ENCODE assay signal across 28 cellular contexts in the genomic region with DNA sequence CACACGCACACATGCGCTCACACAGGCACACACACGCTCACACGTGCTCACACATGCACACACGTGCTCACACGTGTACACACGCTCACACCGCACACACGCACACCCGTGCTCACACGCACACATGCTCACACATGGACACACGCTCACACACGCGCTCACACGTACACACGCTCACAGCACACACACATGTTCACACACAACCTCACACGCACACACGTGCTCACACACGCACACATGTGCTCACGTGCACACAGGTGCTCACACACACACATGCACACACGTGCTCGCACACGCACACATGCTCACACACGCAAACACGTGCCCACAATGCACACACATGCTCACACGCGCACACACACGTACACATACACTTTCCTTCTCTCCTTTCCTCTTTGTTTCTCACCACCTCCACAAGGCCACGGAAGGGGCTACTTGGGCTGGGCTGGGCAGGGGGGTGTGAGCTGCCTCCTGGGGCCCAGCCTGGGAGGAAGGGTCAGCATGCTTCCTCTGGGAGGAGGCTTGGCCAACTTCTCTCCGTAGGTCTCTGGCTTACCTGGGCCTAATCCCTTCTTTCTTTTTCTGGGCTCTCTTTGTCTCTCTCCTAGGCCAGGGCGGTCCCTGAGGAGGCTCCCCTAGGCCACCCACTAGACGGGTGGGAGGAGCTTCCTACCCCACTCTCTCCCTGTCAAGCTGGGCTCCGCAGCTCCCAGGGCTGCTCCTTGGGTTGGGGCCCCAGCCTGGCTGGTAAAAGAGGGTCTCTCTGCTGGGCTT. TPM values are rescaled to one million over a fixed set of nuclear protein-coding genes. Genes with fewer than 3 reads are reported as not detected.
DNase-seq lines count a peak whose midpoint lies in the region; ATAC-seq, FAIRE-seq and TF ChIP-seq lines count a peak whose summit lies in the region.
"Had no signal": no experiment of that assay in that cellular context is flagged by ENCODE, and none has a peak within 500 bp of the region (broad histone marks: within the 10 kb centered on the region; RNA-seq: fewer than 3 reads in every experiment).

No MANE protein-coding gene starts in this region.

- H3K36me3 ChIP-seq in GM12878 (ENCODE audit: control insufficient read depth in 2 of 2, insufficient read depth in 2 of 2, low read length in 1 of 2): peaks cover 2 to 5% of the 10 kb centered on the region in 2 experiments; a peak in 3 of 4 replicates
- no peaks in the 10 kb centered on the region for H3K36me3 ChIP-seq in iPS-20b (ENCODE audit: insufficient read depth, low read depth, low read length)
- H3K36me3 ChIP-seq in stomach smooth muscle (ENCODE audit: control insufficient read depth in 2 of 2, insufficient read depth in 2 of 2, low read length in 2 of 2): no peaks in the 10 kb centered on the region
- no peaks in the 10 kb centered on the region for H3K36me3 ChIP-seq in ovary
- H3K36me3 ChIP-seq: thoracic aorta, WERI-Rb-1 had no signal

- in situ Hi-C loops in GM12878 (cut with MboI): no loop called here

- peak overlapping the region; percentile 23 for H3K27ac Mint-ChIP-seq in activated naive CD8-positive, alpha-beta T cell treated with anti-CD3 and anti-CD28 coated beads, Interleukin-2, amount 10 ng/mL, durations not matched to agents 7 days and 5 days
- no peak overlapping the region for H3K27ac Mint-ChIP-seq in activated naive CD8-positive, alpha-beta T cell treated with anti-CD3 and anti-CD28 coated beads, Interleukin-2, amount 50 U/mL, for 24 hours
- H3K27ac Mint-ChIP-seq: activated CD4-positive, alpha-beta memory T cell treated with anti-CD3 and anti-CD28 coated beads, Interleukin-2, amount 10 ng/mL, durations not matched to agents 7 days and 5 days; progenitor cell of endocrine pancreas; T-helper 1 cell treated with Interleukin-12 subunit alpha and Interleukin-12 subunit beta and Interleukin-4 antibody, amounts not matched to agents 30 μg/mL and 1 μg/mL, for 36 hours had no signal

- intact Hi-C loops in GM12878 (cut with micrococcal nuclease; ENCODE audit: unreplicated experiment) (no loop called here), ovary (cut with DNase I) (no loop called here)

- H2AFZ ChIP-seq in GM12878 (ENCODE audit: control insufficient read depth, low read depth, low read length): no peak overlapping the region

- TF ChIP-seq RAD21 in GM12878 (IDR thresholded peaks at IDR 0.05; ENCODE audit: insufficient read depth, low read depth, low read length): no peak

- TF ChIP-seq CTCF in GM12878 (IDR thresholded peaks at IDR 0.05 in 2 of 3, conservative IDR thresholded peaks at IDR 0.05 in 1 of 3; ENCODE audit: control insufficient read depth in 2 of 3, extremely low read depth in 1 of 3, insufficient read depth in 1 of 3, low read depth in 3 of 3, low read length in 3 of 3) (no peak), ovary (IDR thresholded peaks at IDR 0.05) (no peak)

- no peak for DNase-seq in activated naive CD8-positive, alpha-beta T cell treated with anti-CD3 and anti-CD28 coated beads, Interleukin-2, amount 10 ng/mL, durations not matched to agents 7 days and 5 days
- no peak for DNase-seq in activated naive CD8-positive, alpha-beta T cell treated with anti-CD3 and anti-CD28 coated beads, Interleukin-2, amount 50 U/mL, for 24 hours
- DNase-seq in GM12878 (ENCODE audit: low read depth, low spot score) (no peak), ovary (no peak), amygdala (lab: John Stamatoyannopoulos, UW) (no peak)
- DNase-seq: activated CD4-positive, alpha-beta memory T cell treated with anti-CD3 and anti-CD28 coated beads, Interleukin-2, amount 10 ng/mL, durations not matched to agents 7 days and 5 days; activated naive CD4-positive, alpha-beta T cell treated with anti-CD3 and anti-CD28 coated beads, Interleukin-2, amount 50 U/mL, for 16 hours; activated T-cell treated with anti-CD3 and anti-CD28 coated beads, Interleukin-2, amount 50 U/mL, for 4 hours; C1 segment of cervical spinal cord; dermis blood vessel endothelial cell; gastrocnemius medialis; naive thymus-derived CD4-positive, alpha-beta T cell; NCI-H1092 treated with DMSO at 0.1 percent for 48 hours; NCI-H524 treated with DMSO at 0.1 percent for 48 hours; stimulated activated CD8-positive, alpha-beta memory T cell treated with anti-CD3 and anti-CD28 coated beads, Interleukin-4, amount 100 ng/mL, for 48 hours; WERI-Rb-1 had no signal

- RAD21 ChIA-PET in GM12878 (lab: Charles Lee; ENCODE audit: unreplicated experiment): no interaction called here

- TF ChIP-seq POLR2A in GM12878 (IDR thresholded peaks at IDR 0.05; ENCODE audit: low read depth, low read length): peak; percentile 75
- TF ChIP-seq POLR2A in ovary (IDR thresholded peaks at IDR 0.05): no peak

- TF ChIP-seq EP300 in GM12878 (IDR thresholded peaks at IDR 0.05; ENCODE audit: borderline replicate concordance in 1 of 2, control insufficient read depth in 1 of 2, low read depth in 2 of 2, low read length in 2 of 2): no peak
- TF ChIP-seq EP300 in ovary (IDR thresholded peaks at IDR 0.05): no peak

- H3K4me3 ChIP-seq in GM12878: no peak overlapping the region
- H3K4me3 ChIP-seq in iPS-20b (ENCODE audit: low read length): 0 out of 2 replicates have a peak overlapping the region, but pooled peaks have one; percentile 24
- peak overlapping the region in 1 of 2 donors; percentile 1 for H3K4me3 ChIP-seq in stomach smooth muscle (ENCODE audit: low read length in 2 of 2)
- H3K4me3 ChIP-seq in ovary: no peak overlapping the region
- H3K4me3 ChIP-seq: body of pancreas, gastrocnemius medialis, lung, smooth muscle cell, thoracic aorta had no signal

- no peak overlapping the region for H3K4me2 ChIP-seq in GM12878 (ENCODE audit: control insufficient read depth, insufficient read depth)
- H3K4me2 ChIP-seq: KMS-11, smooth muscle cell had no signal

- H3K27ac ChIP-seq in GM12878 (ENCODE audit: control insufficient read depth, insufficient read depth) (no peak overlapping the region), iPS-20b (ENCODE audit: low read length) (peak overlapping the region; percentile 80), stomach smooth muscle (ENCODE audit: low read length) (peak overlapping the region; percentile 88), ovary (no peak overlapping the region)
- H3K27ac ChIP-seq: body of pancreas, gastrocnemius medialis, KMS-11, thoracic aorta, WERI-Rb-1 had no signal

- no peak overlapping the region for H3K9ac ChIP-seq in GM12878 (ENCODE audit: control insufficient read depth, insufficient read depth, low read length)
- peak overlapping the region; percentile 67; the same call in 1 of the 2 replicates for H3K9ac ChIP-seq in iPS-20b (ENCODE audit: low read depth, low read length)
- no peak overlapping the region for H3K9ac ChIP-seq in stomach smooth muscle (ENCODE audit: low read length in 2 of 2)
- H3K9ac ChIP-seq: KMS-11 had no signal

- SMC1A ChIA-PET in GM12878 (lab: Charles Lee; ENCODE audit: uncharacterized antibody, unreplicated experiment): no interaction called here

- H3K9me3 ChIP-seq in GM12878 (replicated peaks; ENCODE audit: control insufficient read depth, insufficient read depth, low read length): no peaks in the 10 kb centered on the region
- no peaks in the 10 kb centered on the region for H3K9me3 ChIP-seq in iPS-20b (ENCODE audit: insufficient read depth, low read depth, low read length)
- H3K9me3 ChIP-seq in stomach smooth muscle (ENCODE audit: control insufficient read depth in 2 of 2, low read length in 2 of 2): no peaks in the 10 kb centered on the region
- H3K9me3 ChIP-seq in ovary: no peaks in the 10 kb centered on the region
- H3K9me3 ChIP-seq: body of pancreas, gastrocnemius medialis, thoracic aorta had no signal

- no peak for ATAC-seq in activated naive CD8-positive, alpha-beta T cell treated with anti-CD3 and anti-CD28 coated beads, Interleukin-2, amount 10 ng/mL, durations not matched to agents 7 days and 5 days (ENCODE audit: low read depth)
- no peak for ATAC-seq in activated naive CD8-positive, alpha-beta T cell treated with anti-CD3 and anti-CD28 coated beads, Interleukin-2, amount 50 U/mL, for 24 hours
- no peak for ATAC-seq in GM12878
- no peak for ATAC-seq in HG03045 (IDR thresholded peaks at IDR 0.05; ENCODE audit: unreplicated experiment)
- ATAC-seq: activated T-cell treated with anti-CD3 and anti-CD28 coated beads, Interleukin-2, amount 50 U/mL, for 4 hours; body of pancreas; naive thymus-derived CD4-positive, alpha-beta T cell had no signal

- peaks cover 11% of the 10 kb centered on the region for H3K36me3 Mint-ChIP-seq in activated naive CD8-positive, alpha-beta T cell treated with anti-CD3 and anti-CD28 coated beads, Interleukin-2, amount 10 ng/mL, durations not matched to agents 7 days and 5 days
- peaks cover 6% of the 10 kb centered on the region for H3K36me3 Mint-ChIP-seq in activated naive CD8-positive, alpha-beta T cell treated with anti-CD3 and anti-CD28 coated beads, Interleukin-2, amount 50 U/mL, for 24 hours (ENCODE audit: low read depth)

- no peaks in the 10 kb centered on the region for H3K27me3 ChIP-seq in GM12878 (replicated peaks in 1 of 2; ENCODE audit: control insufficient read depth in 2 of 2, insufficient read depth in 2 of 2, low read length in 1 of 2)
- H3K27me3 ChIP-seq in iPS-20b (ENCODE audit: insufficient read depth, low read length): 0 out of 2 replicates have a peak, but pooled peaks cover 8% of the 10 kb centered on the region
- H3K27me3 ChIP-seq in stomach smooth muscle (ENCODE audit: control insufficient read depth in 1 of 2, insufficient read depth in 2 of 2, low read length in 2 of 2): no peaks in the 10 kb centered on the region
- no peaks in the 10 kb centered on the region for H3K27me3 ChIP-seq in ovary
- H3K27me3 ChIP-seq: body of pancreas, gastrocnemius medialis had no signal

- CTCF ChIA-PET in GM12878 (lab: Yijun Ruan, JAX): no interaction called here

- 96% methylated on average over 31 of the region's 33 CpGs for WGBS in GM12878 (ENCODE audit: insufficient coverage, insufficient replicate concordance, low lambda C conversion rate, missing lambda C conversion rate)
- 84 to 92% (median 87%) methylated on average over 33 of the region's 33 CpGs for WGBS in ovary, 3 donors

- POLR2A ChIA-PET in activated naive CD8-positive, alpha-beta T cell treated with anti-CD3 and anti-CD28 coated beads, Interleukin-2, amount 10 ng/mL, durations not matched to agents 7 days and 5 days (lab: Charles Lee): no interaction called here
- POLR2A ChIA-PET in GM12878 (lab: Charles Lee): no interaction called here

- H3K9me3 Mint-ChIP-seq in activated naive CD8-positive, alpha-beta T cell treated with anti-CD3 and anti-CD28 coated beads, Interleukin-2, amount 10 ng/mL, durations not matched to agents 7 days and 5 days: peaks cover 2% of the 10 kb centered on the region
- no peaks in the 10 kb centered on the region for H3K9me3 Mint-ChIP-seq in activated naive CD8-positive, alpha-beta T cell treated with anti-CD3 and anti-CD28 coated beads, Interleukin-2, amount 50 U/mL, for 24 hours
- H3K9me3 Mint-ChIP-seq: activated T-cell treated with anti-CD3 and anti-CD28 coated beads, Interleukin-2, amount 50 U/mL, for 4 hours; T-helper 1 cell treated with Interleukin-12 subunit alpha and Interleukin-12 subunit beta and Interleukin-4 antibody, amounts not matched to agents 30 μg/mL and 1 μg/mL, for 36 hours had no signal

- no peak overlapping the region for H3K4me3 Mint-ChIP-seq in activated naive CD8-positive, alpha-beta T cell treated with anti-CD3 and anti-CD28 coated beads, Interleukin-2, amount 10 ng/mL, durations not matched to agents 7 days and 5 days
- no peak overlapping the region for H3K4me3 Mint-ChIP-seq in activated naive CD8-positive, alpha-beta T cell treated with anti-CD3 and anti-CD28 coated beads, Interleukin-2, amount 50 U/mL, for 24 hours
- H3K4me3 Mint-ChIP-seq: activated CD4-positive, alpha-beta memory T cell treated with anti-CD3 and anti-CD28 coated beads, Interleukin-2, amount 10 ng/mL, durations not matched to agents 7 days and 5 days; activated T-cell treated with anti-CD3 and anti-CD28 coated beads, Interleukin-2, amount 50 U/mL, for 4 hours; naive thymus-derived CD4-positive, alpha-beta T cell; T-helper 1 cell treated with Interleukin-12 subunit alpha and Interleukin-12 subunit beta and Interleukin-4 antibody, amounts not matched to agents 30 μg/mL and 1 μg/mL, for 36 hours had no signal

- no peaks in the 10 kb centered on the region for H3K27me3 Mint-ChIP-seq in activated naive CD8-positive, alpha-beta T cell treated with anti-CD3 and anti-CD28 coated beads, Interleukin-2, amount 10 ng/mL, durations not matched to agents 7 days and 5 days
- no peaks in the 10 kb centered on the region for H3K27me3 Mint-ChIP-seq in activated naive CD8-positive, alpha-beta T cell treated with anti-CD3 and anti-CD28 coated beads, Interleukin-2, amount 50 U/mL, for 24 hours
- H3K27me3 Mint-ChIP-seq: activated CD4-positive, alpha-beta memory T cell treated with anti-CD3 and anti-CD28 coated beads, Interleukin-2, amount 10 ng/mL, durations not matched to agents 7 days and 5 days had no signal

- no peaks in the 10 kb centered on the region for H3K4me1 ChIP-seq in GM12878 (ENCODE audit: control insufficient read depth, insufficient read depth, low read length)
- peaks cover 32% of the 10 kb centered on the region for H3K4me1 ChIP-seq in iPS-20b (ENCODE audit: insufficient read depth, low read length)
- peaks cover 65% of the 10 kb centered on the region for H3K4me1 ChIP-seq in stomach smooth muscle (ENCODE audit: control insufficient read depth, insufficient read depth, low read length)
- peaks cover 7% of the 10 kb centered on the region for H3K4me1 ChIP-seq in ovary (ENCODE audit: insufficient read depth)
- H3K4me1 ChIP-seq: body of pancreas had no signal

- no peaks in the 10 kb centered on the region for H3K79me2 ChIP-seq in GM12878 (ENCODE audit: control insufficient read depth, insufficient read depth, low read length)

- no peaks in the 10 kb centered on the region for H3K4me1 Mint-ChIP-seq in activated naive CD8-positive, alpha-beta T cell treated with anti-CD3 and anti-CD28 coated beads, Interleukin-2, amount 10 ng/mL, durations not matched to agents 7 days and 5 days
- no peaks in the 10 kb centered on the region for H3K4me1 Mint-ChIP-seq in activated naive CD8-positive, alpha-beta T cell treated with anti-CD3 and anti-CD28 coated beads, Interleukin-2, amount 50 U/mL, for 24 hours
- H3K4me1 Mint-ChIP-seq: activated CD4-positive, alpha-beta memory T cell treated with anti-CD3 and anti-CD28 coated beads, Interleukin-2, amount 10 ng/mL, durations not matched to agents 7 days and 5 days; naive thymus-derived CD4-positive, alpha-beta T cell had no signal

- no peak for FAIRE-seq in GM12878 (lab: Jason Lieb, UNC)
- FAIRE-seq: A204.1 had no signal

- H4K20me1 ChIP-seq in GM12878 (ENCODE audit: control insufficient read depth, insufficient read depth): no peaks in the 10 kb centered on the region

- no TSS peak for BruUV-seq in GM12878 (replicated peaks; lab: Mats Ljungman, UMichigan)

RNA-seq across cellular contexts. Expression of gene PARVG, which starts 34.5 kb away (rescaled TPM):
- 100 to 1,000 TPM; 238 to 241 TPM for total RNA-seq in activated naive CD8-positive, alpha-beta T cell treated with anti-CD3 and anti-CD28 coated beads, Interleukin-2, amount 10 ng/mL, durations not matched to agents 7 days and 5 days
- 203 and 223 TPM in 2 replicates for total RNA-seq in GM12878 (2013; cell fraction: nucleolus; rRNA removed)
- total RNA-seq in GM12878 (2014; rRNA removed): 71.9 and 78.3 TPM in 2 replicates
- total RNA-seq in GM12878 (2014; rRNA removed; fragmentation: Illumina TruSeq; extraction: Trizol): 42.7 and 43.6 TPM in 2 replicates
- total RNA-seq in GM12878 (2021): 91.3 and 95.7 TPM in 2 replicates
- 40.8 TPM for polyA plus RNA-seq in GM12878 (2011; ENCODE audit: low read depth)
- 19.4 and 30.9 TPM in 2 replicates for polyA plus RNA-seq in GM12878 (2011; rRNA removed)
- 31.6 and 40.7 TPM in 2 replicates for polyA plus RNA-seq in GM12878 (2011; cell fraction: cytosol; rRNA removed)
- polyA plus RNA-seq in GM12878 (2011; cell fraction: nucleus; rRNA removed): 149 and 198 TPM in 2 replicates
- polyA plus RNA-seq in GM12878 (2012): 62.9 and 70.4 TPM in 2 replicates
- polyA plus RNA-seq in GM12878 (2014; fragmentation: Illumina TruSeq; extraction: Trizol): 28.1 and 72.5 TPM in 2 replicates
- 10 to 100 TPM in 1 of 2 experiments, 1 to 10 TPM in 1; 6.3 to 11.7 TPM for polyA plus RNA-seq in GM12878 (2014; fragmentation: Nextera tagmentation; extraction: Ambion mirVana)
- 123 and 135 TPM in 2 replicates for polyA plus RNA-seq in GM12878 (2014; rRNA removed)
- 10 to 100 TPM; 72.0 to 81.2 TPM for polyA plus RNA-seq in GM12878 (2016; fragmentation: Nextera tagmentation; extraction: Ambion mirVana)
- 31.7 and 36.9 TPM in 2 replicates for polyA minus RNA-seq in GM12878 (2011; rRNA and poly(A)+ RNA removed)
- polyA minus RNA-seq in GM12878 (2011; cell fraction: cytosol; rRNA and poly(A)+ RNA removed): 3.2 and 4.6 TPM in 2 replicates
- 38.0 and 51.1 TPM in 2 replicates for polyA minus RNA-seq in GM12878 (2011; cell fraction: nucleus; rRNA and poly(A)+ RNA removed)
- 10 to 100 TPM in 1 of 7 donors, 1 to 10 TPM in 6; 3.1 to 14.1 (median 6.6) TPM for total RNA-seq in ovary
- polyA plus RNA-seq in ovary: 1 to 10 TPM; 2.9 to 4.1 TPM
- total RNA-seq: epithelial cell of proximal tubule, progenitor cell of endocrine pancreas had no signal
- polyA plus RNA-seq: smooth muscle cell had no signal

Comparison
In these comparisons a context has a peak if more than half of its experiments do, and no peak if none do; other contexts are left out.
1. H3K27ac ChIP-seq: peak in iPS-20b (single experiment) and stomach smooth muscle (single experiment); none in GM12878 (single experiment) and ovary (0 of 2).